ENCODE assay signal across 2 cellular contexts in the genomic region with DNA sequence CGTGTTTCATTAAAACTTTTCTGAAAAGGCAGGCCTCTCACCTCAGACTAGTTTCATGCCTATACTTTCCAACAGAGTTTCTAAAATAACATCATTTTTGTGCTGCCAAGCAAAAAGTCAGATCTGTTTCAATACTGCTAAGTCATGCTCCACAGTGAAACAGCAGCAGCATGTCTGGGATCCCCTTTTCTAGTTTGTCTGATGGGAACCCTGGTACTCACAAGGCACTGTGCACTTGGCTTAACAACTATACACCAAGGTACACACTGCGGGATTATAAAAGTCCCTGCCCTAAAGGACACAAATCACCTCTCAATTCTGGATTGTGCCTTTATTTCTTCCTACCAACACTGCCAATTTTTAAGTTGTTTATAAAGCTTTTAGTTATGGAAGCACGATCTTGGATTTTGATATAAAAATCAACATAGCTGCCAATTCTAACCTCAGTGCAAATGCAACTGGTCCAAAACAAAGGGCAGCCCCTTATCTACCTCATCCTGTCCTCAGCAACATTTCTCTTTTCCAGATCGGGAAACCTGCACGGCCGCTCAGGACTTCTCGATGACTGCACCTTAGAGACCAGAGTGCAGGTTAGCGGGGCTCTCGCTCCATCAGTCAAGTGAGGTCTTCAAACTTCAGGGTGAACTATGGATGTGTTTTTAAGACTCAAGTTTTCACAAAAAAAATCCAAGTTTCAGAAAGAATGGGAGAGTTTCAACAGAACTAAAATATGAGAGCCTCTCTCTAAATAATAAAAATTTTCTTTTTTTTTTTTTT.
TF ChIP-seq lines count a peak whose summit lies in the region.

No MANE protein-coding gene starts in this region.

TF ChIP-seq in GM23338, 12 proteins besides CTCF, POLR2A, EP300 and RAD21 (continues in another document):
- TF ChIP-seq CREB1 (CRISPR knock-in tag; IDR thresholded peaks at IDR 0.05; ENCODE audit: low read depth) = no peak
- TF ChIP-seq, protein P1, sequence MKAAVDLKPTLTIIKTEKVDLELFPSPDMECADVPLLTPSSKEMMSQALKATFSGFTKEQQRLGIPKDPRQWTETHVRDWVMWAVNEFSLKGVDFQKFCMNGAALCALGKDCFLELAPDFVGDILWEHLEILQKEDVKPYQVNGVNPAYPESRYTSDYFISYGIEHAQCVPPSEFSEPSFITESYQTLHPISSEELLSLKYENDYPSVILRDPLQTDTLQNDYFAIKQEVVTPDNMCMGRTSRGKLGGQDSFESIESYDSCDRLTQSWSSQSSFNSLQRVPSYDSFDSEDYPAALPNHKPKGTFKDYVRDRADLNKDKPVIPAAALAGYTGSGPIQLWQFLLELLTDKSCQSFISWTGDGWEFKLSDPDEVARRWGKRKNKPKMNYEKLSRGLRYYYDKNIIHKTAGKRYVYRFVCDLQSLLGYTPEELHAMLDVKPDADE (IDR thresholded peaks at IDR 0.05) = no peak
- TF ChIP-seq ZNF114 (CRISPR knock-in tag; IDR thresholded peaks at IDR 0.05) = no peak
- TF ChIP-seq ZNF331 (CRISPR knock-in tag; IDR thresholded peaks at IDR 0.05; ENCODE audit: low read depth) = no peak
- no peak for TF ChIP-seq EZH2 (IDR thresholded peaks at IDR 0.05; ENCODE audit: low read depth, unreplicated experiment)
- TF ChIP-seq, protein P2, sequence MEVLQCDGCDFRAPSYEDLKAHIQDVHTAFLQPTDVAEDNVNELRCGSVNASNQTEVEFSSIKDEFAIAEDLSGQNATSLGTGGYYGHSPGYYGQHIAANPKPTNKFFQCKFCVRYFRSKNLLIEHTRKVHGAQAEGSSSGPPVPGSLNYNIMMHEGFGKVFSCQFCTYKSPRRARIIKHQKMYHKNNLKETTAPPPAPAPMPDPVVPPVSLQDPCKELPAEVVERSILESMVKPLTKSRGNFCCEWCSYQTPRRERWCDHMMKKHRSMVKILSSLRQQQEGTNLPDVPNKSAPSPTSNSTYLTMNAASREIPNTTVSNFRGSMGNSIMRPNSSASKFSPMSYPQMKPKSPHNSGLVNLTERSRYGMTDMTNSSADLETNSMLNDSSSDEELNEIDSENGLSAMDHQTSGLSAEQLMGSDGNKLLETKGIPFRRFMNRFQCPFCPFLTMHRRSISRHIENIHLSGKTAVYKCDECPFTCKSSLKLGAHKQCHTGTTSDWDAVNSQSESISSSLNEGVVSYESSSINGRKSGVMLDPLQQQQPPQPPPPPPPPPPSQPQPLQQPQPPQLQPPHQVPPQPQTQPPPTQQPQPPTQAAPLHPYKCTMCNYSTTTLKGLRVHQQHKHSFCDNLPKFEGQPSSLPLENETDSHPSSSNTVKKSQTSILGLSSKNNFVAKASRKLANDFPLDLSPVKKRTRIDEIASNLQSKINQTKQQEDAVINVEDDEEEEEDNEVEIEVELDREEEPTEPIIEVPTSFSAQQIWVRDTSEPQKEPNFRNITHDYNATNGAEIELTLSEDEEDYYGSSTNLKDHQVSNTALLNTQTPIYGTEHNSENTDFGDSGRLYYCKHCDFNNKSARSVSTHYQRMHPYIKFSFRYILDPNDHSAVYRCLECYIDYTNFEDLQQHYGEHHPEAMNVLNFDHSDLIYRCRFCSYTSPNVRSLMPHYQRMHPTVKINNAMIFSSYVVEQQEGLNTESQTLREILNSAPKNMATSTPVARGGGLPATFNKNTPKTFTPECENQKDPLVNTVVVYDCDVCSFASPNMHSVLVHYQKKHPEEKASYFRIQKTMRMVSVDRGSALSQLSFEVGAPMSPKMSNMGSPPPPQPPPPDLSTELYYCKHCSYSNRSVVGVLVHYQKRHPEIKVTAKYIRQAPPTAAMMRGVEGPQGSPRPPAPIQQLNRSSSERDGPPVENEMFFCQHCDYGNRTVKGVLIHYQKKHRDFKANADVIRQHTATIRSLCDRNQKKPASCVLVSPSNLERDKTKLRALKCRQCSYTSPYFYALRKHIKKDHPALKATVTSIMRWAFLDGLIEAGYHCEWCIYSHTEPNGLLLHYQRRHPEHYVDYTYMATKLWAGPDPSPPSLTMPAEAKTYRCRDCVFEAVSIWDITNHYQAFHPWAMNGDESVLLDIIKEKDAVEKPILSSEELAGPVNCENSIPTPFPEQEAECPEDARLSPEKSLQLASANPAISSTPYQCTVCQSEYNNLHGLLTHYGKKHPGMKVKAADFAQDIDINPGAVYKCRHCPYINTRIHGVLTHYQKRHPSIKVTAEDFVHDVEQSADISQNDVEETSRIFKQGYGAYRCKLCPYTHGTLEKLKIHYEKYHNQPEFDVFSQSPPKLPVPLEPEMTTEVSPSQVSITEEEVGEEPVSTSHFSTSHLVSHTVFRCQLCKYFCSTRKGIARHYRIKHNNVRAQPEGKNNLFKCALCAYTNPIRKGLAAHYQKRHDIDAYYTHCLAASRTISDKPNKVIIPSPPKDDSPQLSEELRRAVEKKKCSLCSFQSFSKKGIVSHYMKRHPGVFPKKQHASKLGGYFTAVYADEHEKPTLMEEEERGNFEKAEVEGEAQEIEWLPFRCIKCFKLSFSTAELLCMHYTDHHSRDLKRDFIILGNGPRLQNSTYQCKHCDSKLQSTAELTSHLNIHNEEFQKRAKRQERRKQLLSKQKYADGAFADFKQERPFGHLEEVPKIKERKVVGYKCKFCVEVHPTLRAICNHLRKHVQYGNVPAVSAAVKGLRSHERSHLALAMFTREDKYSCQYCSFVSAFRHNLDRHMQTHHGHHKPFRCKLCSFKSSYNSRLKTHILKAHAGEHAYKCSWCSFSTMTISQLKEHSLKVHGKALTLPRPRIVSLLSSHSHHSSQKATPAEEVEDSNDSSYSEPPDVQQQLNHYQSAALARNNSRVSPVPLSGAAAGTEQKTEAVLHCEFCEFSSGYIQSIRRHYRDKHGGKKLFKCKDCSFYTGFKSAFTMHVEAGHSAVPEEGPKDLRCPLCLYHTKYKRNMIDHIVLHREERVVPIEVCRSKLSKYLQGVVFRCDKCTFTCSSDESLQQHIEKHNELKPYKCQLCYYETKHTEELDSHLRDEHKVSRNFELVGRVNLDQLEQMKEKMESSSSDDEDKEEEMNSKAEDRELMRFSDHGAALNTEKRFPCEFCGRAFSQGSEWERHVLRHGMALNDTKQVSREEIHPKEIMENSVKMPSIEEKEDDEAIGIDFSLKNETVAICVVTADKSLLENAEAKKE (CRISPR knock-in tag; IDR thresholded peaks at IDR 0.05) = no peak
- no peak for TF ChIP-seq NANOG (IDR thresholded peaks at IDR 0.05; ENCODE audit: borderline replicate concordance)
- TF ChIP-seq STAT1 (IDR thresholded peaks at IDR 0.05; ENCODE audit: unreplicated experiment) = no peak

TF ChIP-seq in H1, 55 proteins besides CTCF, POLR2A, EP300 and RAD21:
- TF ChIP-seq BACH1 (IDR thresholded peaks at IDR 0.05; ENCODE audit: low read length) (0 out of 2 replicates have a peak, but pooled peaks have one; percentile 13), CEBPB (IDR thresholded peaks at IDR 0.05; ENCODE audit: low read depth, low read length) (no peak)
